ENCODE assay signal across 16 cellular contexts in genomic region chr5:81986126-81986525, GRCh38.
DNase-seq lines count a peak whose midpoint lies in the region; ATAC-seq lines count a peak whose summit lies in the region.
"Had no signal": no experiment of that assay in that cellular context is flagged by ENCODE, and none has a peak within 500 bp of the region (broad histone marks: within the 10 kb centered on the region; RNA-seq: fewer than 3 reads in every experiment).

No MANE protein-coding gene starts in this region.

- no peaks in the 10 kb centered on the region for H3K27me3 Mint-ChIP-seq in stimulated activated memory B cell treated with anti-CD40 and anti-IgM and Interleukin-4, amounts not matched to agents 10 μg/mL and 1 μg/mL and 100 μg/mL, for 72 hours
- H3K27me3 Mint-ChIP-seq: B cell; CD4-positive, CD25-positive, alpha-beta regulatory T cell had no signal

- no peak overlapping the region for H3K27ac Mint-ChIP-seq in stimulated activated memory B cell treated with anti-CD40 and anti-IgM and Interleukin-4, amounts not matched to agents 10 μg/mL and 1 μg/mL and 100 μg/mL, for 72 hours
- H3K27ac Mint-ChIP-seq: B cell; CD4-positive, CD25-positive, alpha-beta regulatory T cell; CD8-positive, alpha-beta T cell had no signal

- H3K4me1 Mint-ChIP-seq in stimulated activated memory B cell treated with anti-CD40 and anti-IgM and Interleukin-4, amounts not matched to agents 10 μg/mL and 1 μg/mL and 100 μg/mL, for 72 hours, result no peaks in the 10 kb centered on the region
- H3K4me1 Mint-ChIP-seq: B cell had no signal

- DNase-seq in EL (peak; percentile 7), amniotic epithelial cell (ENCODE audit: low read depth) (peak; percentile 40), iris pigment epithelial cell (ENCODE audit: low read depth) (peak; percentile 52), HPDE6-E6E7 (ENCODE audit: extremely low spot score) (no peak)
- DNase-seq: Caco-2; CD4-positive, CD25-positive, alpha-beta regulatory T cell; CD8-positive, alpha-beta T cell; DMS153; DND-41; GF-D8; GOT3; H7; HCEC 1CT had no signal

- ATAC-seq in stimulated activated memory B cell treated with anti-CD40 and anti-IgM and Interleukin-4, amounts not matched to agents 10 μg/mL and 1 μg/mL and 100 μg/mL, for 72 hours, result no peak
- no peak for ATAC-seq in GM21619 (IDR thresholded peaks at IDR 0.05; ENCODE audit: unreplicated experiment)
- ATAC-seq: CD8-positive, alpha-beta T cell had no signal

- no peaks in the 10 kb centered on the region for H3K9me3 Mint-ChIP-seq in stimulated activated memory B cell treated with anti-CD40 and anti-IgM and Interleukin-4, amounts not matched to agents 10 μg/mL and 1 μg/mL and 100 μg/mL, for 72 hours
- H3K9me3 Mint-ChIP-seq: CD4-positive, CD25-positive, alpha-beta regulatory T cell; CD8-positive, alpha-beta T cell had no signal

- H3K4me3 Mint-ChIP-seq in stimulated activated memory B cell treated with anti-CD40 and anti-IgM and Interleukin-4, amounts not matched to agents 10 μg/mL and 1 μg/mL and 100 μg/mL, for 72 hours, result no peak overlapping the region
- H3K4me3 Mint-ChIP-seq: B cell; CD4-positive, CD25-positive, alpha-beta regulatory T cell; CD8-positive, alpha-beta T cell had no signal

- H3K36me3 Mint-ChIP-seq in stimulated activated memory B cell treated with anti-CD40 and anti-IgM and Interleukin-4, amounts not matched to agents 10 μg/mL and 1 μg/mL and 100 μg/mL, for 72 hours, result peaks cover 38% of the 10 kb centered on the region
